11 cellular contexts compared by ENCODE assay signal in genomic region chr12:74412607-74413230, GRCh38.
DNase-seq lines count a peak whose midpoint lies in the region; ATAC-seq, FAIRE-seq and TF ChIP-seq lines count a peak whose summit lies in the region.
"Had no signal": no experiment of that assay in that cellular context is flagged by ENCODE, and none has a peak within 500 bp of the region (broad histone marks: within the 10 kb centered on the region; RNA-seq: fewer than 3 reads in every experiment).

No MANE protein-coding gene starts in this region.

- H3K4me3 ChIP-seq in A673 (ENCODE audit: low read depth, low read length, poor library complexity, severe bottlenecking) (no peak overlapping the region), testis (no peak overlapping the region)

- peaks cover 39% of the 10 kb centered on the region for H3K4me1 ChIP-seq in A673 (ENCODE audit: insufficient read depth, low read length, poor library complexity, severe bottlenecking)
- H3K4me1 ChIP-seq in testis = no peaks in the 10 kb centered on the region

- peak; percentile 97 for FAIRE-seq in frontal cortex (lab: Jason Lieb, UNC)
- FAIRE-seq: GM12892 had no signal

- CTCF ChIA-PET in A673 (lab: Charles Lee) (no interaction called here), WTC11 (lab: Charles Lee) (interaction anchor here (1.3 kb wide), 1 partner anchor 301 kb away, joined by 3 read pairs; no protein-coding TSS in a partner anchor)

- H3K27ac ChIP-seq in A673 (ENCODE audit: low read depth, low read length, poor library complexity, severe bottlenecking) (no peak overlapping the region), testis (no peak overlapping the region)

- H3K27me3 ChIP-seq in A673 (replicated peaks; ENCODE audit: insufficient read depth, low read depth, low read length, poor library complexity) (no peaks in the 10 kb centered on the region), testis (no peaks in the 10 kb centered on the region)

- no peak overlapping the region for H3K27ac Mint-ChIP-seq in WTC11
- H3K27ac Mint-ChIP-seq: dendritic cell treated with granulocyte-macrophage colony-stimulating factor and Interleukin-4, amounts not matched to agents 40 ng/mL and 50 ng/mL, for 4 days had no signal

- H3K27me3 Mint-ChIP-seq in WTC11 (ENCODE audit: low read depth) = no peaks in the 10 kb centered on the region

- no peaks in the 10 kb centered on the region for H3K9me3 ChIP-seq in A673 (ENCODE audit: low read depth, low read length, poor library complexity, severe bottlenecking)
- H3K9me3 ChIP-seq in testis = no peaks in the 10 kb centered on the region

- peaks cover 9% of the 10 kb centered on the region for H3K4me1 Mint-ChIP-seq in WTC11

- no peak overlapping the region for H3K4me3 Mint-ChIP-seq in WTC11
- H3K4me3 Mint-ChIP-seq: dendritic cell treated with granulocyte-macrophage colony-stimulating factor and Interleukin-4, amounts not matched to agents 40 ng/mL and 50 ng/mL, for 4 days had no signal

- ATAC-seq in GM18861 (IDR thresholded peaks at IDR 0.05; ENCODE audit: unreplicated experiment) = peak; percentile 40
- no peak for ATAC-seq in GM19395 (IDR thresholded peaks at IDR 0.05; ENCODE audit: unreplicated experiment)
- no peak for ATAC-seq in WTC11

- H3K36me3 ChIP-seq in A673 (ENCODE audit: insufficient read depth, low read length, poor library complexity, severe bottlenecking) (no peaks in the 10 kb centered on the region), testis (ENCODE audit: low read depth, missing control alignments) (no peaks in the 10 kb centered on the region)

- POLR2A ChIA-PET in A673 (lab: Charles Lee; ENCODE audit: low non-redundant PET) = no interaction called here
- POLR2A ChIA-PET in WTC11 (lab: Charles Lee) = no interaction called here

- DNase-seq in A673 (ENCODE audit: low spot score) (peak; percentile 57), RKO (ENCODE audit: low spot score) (peak; percentile 46), frontal cortex (ENCODE audit: low spot score in 2 of 2) (no peak), testis (no peak), NCI-H1048 (lab: John Stamatoyannopoulos, UW) (no peak), WTC11 (ENCODE audit: low spot score) (no peak)
- DNase-seq: NCI-H2107 had no signal

- peak; percentile 63 for TF ChIP-seq CTCF in A673 (conservative IDR thresholded peaks at IDR 0.05; ENCODE audit: low read depth, low read length)
- TF ChIP-seq CTCF in testis (IDR thresholded peaks at IDR 0.05) = peak in 1 of 3 experiments; percentile 36
- no peak for TF ChIP-seq CTCF in WTC11 (IDR thresholded peaks at IDR 0.05)

- no peaks in the 10 kb centered on the region for H3K36me3 Mint-ChIP-seq in WTC11

- no peaks in the 10 kb centered on the region for H3K9me3 Mint-ChIP-seq in WTC11
- H3K9me3 Mint-ChIP-seq: dendritic cell treated with granulocyte-macrophage colony-stimulating factor and Interleukin-4, amounts not matched to agents 40 ng/mL and 50 ng/mL, for 4 days had no signal

- 59% methylated on average over 2 of the region's 2 CpGs for WGBS in testis, 2 donors

- intact Hi-C loops in A673 (cut with micrococcal nuclease; ENCODE audit: unreplicated experiment) = loop anchor here (5.0 to 10.0 kb wide), 4 partner anchors 125 to 478 kb away; partner anchors contain the start of gene ATXN7L3B
- intact Hi-C loops in testis (cut with DNase I; ENCODE audit: low total_unique reads) = no loop called here

- BruUV-seq in A673 (replicated peaks; lab: Mats Ljungman, UMichigan) = no TSS peak

- no peak for TF ChIP-seq POLR2A in testis (IDR thresholded peaks at IDR 0.05)

TF ChIP-seq in WTC11, 78 proteins besides CTCF, POLR2A, EP300 and RAD21:
- TF ChIP-seq PREB (CRISPR knock-in tag; IDR thresholded peaks at IDR 0.05; ENCODE audit: borderline replicate concordance) (no peak), FOXK1 (CRISPR knock-in tag; IDR thresholded peaks at IDR 0.05) (no peak)

Comparison
In these comparisons a context has a peak if more than half of its experiments do, and no peak if none do; other contexts are left out.
1. DNase-seq: peak in A673 (single experiment) and RKO (single experiment); none in frontal cortex (0 of 2), testis (single experiment), NCI-H1048 (single experiment) and WTC11 (single experiment).